8 cellular contexts compared by ENCODE assay signal in the genomic region with DNA sequence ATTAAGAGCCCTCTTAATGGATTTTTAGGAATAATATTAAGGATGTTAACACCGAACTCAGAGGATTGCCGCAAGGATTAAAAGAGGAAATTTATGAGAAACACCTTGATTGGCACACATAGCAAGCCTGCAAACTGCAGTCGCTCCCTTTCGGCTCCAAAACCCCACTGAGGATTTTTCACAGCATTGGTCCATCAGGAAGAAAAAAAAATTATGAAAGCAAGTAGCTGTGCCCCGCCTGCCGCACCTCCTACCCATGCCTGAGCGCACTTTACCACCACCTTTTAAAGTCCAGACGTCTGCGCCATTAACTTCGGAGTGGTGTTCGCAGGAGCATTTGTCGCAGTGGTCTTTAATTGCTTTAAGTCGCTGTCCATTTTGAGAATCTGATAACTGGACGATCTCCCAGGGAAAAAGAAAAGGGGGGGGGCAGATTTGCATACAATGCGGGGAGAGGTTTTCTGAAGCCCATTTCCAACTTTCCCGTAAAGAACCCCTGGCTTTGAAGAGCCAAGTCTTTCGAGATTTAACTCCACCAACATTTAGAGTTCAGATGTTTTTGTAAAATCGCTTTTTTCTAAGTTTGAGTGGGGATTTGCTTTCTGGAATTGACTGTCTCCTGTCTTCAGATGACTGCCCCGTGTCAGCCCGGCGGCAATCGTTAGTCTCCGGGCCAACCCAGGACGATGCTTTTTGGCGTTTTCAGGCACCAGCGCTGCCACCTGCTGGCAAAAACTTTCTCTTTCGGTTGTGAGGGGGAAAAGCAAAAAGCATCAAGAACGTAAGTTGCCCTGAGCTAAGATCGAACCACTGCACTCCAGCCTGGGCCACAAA. TPM values are rescaled to one million over a fixed set of nuclear protein-coding genes. Genes with fewer than 3 reads are reported as not detected.
DNase-seq lines count a peak whose midpoint lies in the region; ATAC-seq and TF ChIP-seq lines count a peak whose summit lies in the region.

No MANE protein-coding gene starts in this region.

- DNase-seq in AG09319 (ENCODE audit: extremely low read depth, low read depth) (peak; percentile 48), NCI-H446 (lab: John Stamatoyannopoulos, UW) (peak; percentile 53 to 68), dermis microvascular lymphatic vessel endothelial cell (ENCODE audit: low read depth in 2 of 2) (peak; percentile 59 to 78), lower leg skin (ENCODE audit: low spot score in 2 of 2) (peak; percentile 83 to 96)
- DNase-seq in activated CD4-positive, alpha-beta T cell treated with anti-CD3 and anti-CD28 coated beads, Interleukin-2, amount 50 U/mL, for 1 hour, result peak; percentile 86
- peak; percentile 79 to 83 for DNase-seq in stimulated activated CD4-positive, alpha-beta T cell treated with anti-CD3 and anti-CD28 coated beads, Interleukin-4, amount 100 ng/mL, for 4 hours

- peak; percentile 75 for ATAC-seq in GM18868 (IDR thresholded peaks at IDR 0.05; ENCODE audit: unreplicated experiment)
- ATAC-seq in HG03135 (IDR thresholded peaks at IDR 0.05; ENCODE audit: unreplicated experiment), result peak; percentile 52

- WGBS in lower leg skin, 2 donors, result 1 to 2% methylated on average over 29 of the region's 29 CpGs

- peak overlapping the region; percentile 32 for H3K4me3 ChIP-seq in lower leg skin (ENCODE audit: low read depth, poor library complexity, severe bottlenecking)

- intact Hi-C loops in lower leg skin (cut with DNase I; ENCODE audit: low total_unique reads), result loop anchor here (10.0 kb wide), 1 partner anchor 387 kb away; no protein-coding TSS in a partner anchor

- TF ChIP-seq CTCF in AG09319 (IDR thresholded peaks at IDR 0.05; ENCODE audit: low read depth, low read length), result peak; percentile 80
- no peak for TF ChIP-seq CTCF in lower leg skin (IDR thresholded peaks at IDR 0.05)

- no peak for TF ChIP-seq POLR2A in lower leg skin (IDR thresholded peaks at IDR 0.05)

RNA-seq across cellular contexts. Expression of a gene that starts 0.9 kb away (rescaled TPM):
- 0.25 and 0.51 TPM in 2 replicates for total RNA-seq in dermis microvascular lymphatic vessel endothelial cell
- 1 to 10 TPM in 2 of 4 donors, under 1 TPM in 1, not detected in 1; 0.17 to 2.1 (median 1.5) TPM for total RNA-seq in lower leg skin

RNA-seq across cellular contexts. Expression of a gene that starts 23.7 kb away (rescaled TPM):
- 5,305 and 8,615 TPM in 2 replicates for total RNA-seq in dermis microvascular lymphatic vessel endothelial cell
- total RNA-seq in lower leg skin, result 1,000 to 10,000 TPM in 2 of 4 donors, 100 to 1,000 TPM in 2; 774 to 1,415 (median 1,103) TPM

Comparison
In these comparisons a context has a peak if more than half of its experiments do, and no peak if none do; other contexts are left out.
1. Peak in every context shown above with its lines: DNase-seq, ATAC-seq and H3K4me3 ChIP-seq.